In genomic region chr21:34697826-34698225, GRCh38 we compare ENCODE assay signal across 36 cellular contexts. TPM values are rescaled to one million over a fixed set of nuclear protein-coding genes. Genes with fewer than 3 reads are reported as not detected.
"Had no signal": no experiment of that assay in that cellular context is flagged by ENCODE, and none has a peak within 500 bp of the region (broad histone marks: within the 10 kb centered on the region; RNA-seq: fewer than 3 reads in every experiment).

No MANE protein-coding gene starts in this region.

- H3K9me3 Mint-ChIP-seq: activated CD4-positive, alpha-beta T cell treated with anti-CD3 and anti-CD28 coated beads, Interleukin-2, amount 10 ng/mL, durations not matched to agents 24 days and 14 days; activated CD8-positive, alpha-beta T cell treated with anti-CD3 and anti-CD28 coated beads for 36 hours; activated naive CD4-positive, alpha-beta T cell treated with anti-CD3 and anti-CD28 coated beads for 36 hours; activated T-cell treated with anti-CD3 and anti-CD28 coated beads, Interleukin-2, amount 50 U/mL, for 4 hours; activated T-helper 17 cell treated with anti-CD3 and anti-CD28 coated beads, Interleukin-2, amount 50 U/mL, for 72 hours; T-helper 2 cell treated with Interferon-gamma antibody and Interleukin-4, amounts not matched to agents 5 μg/mL and 100 μg/mL, for 36 hours had no signal

- H3K36me3 Mint-ChIP-seq: activated CD4-positive, alpha-beta memory T cell treated with anti-CD3 and anti-CD28 coated beads for 36 hours; activated naive CD8-positive, alpha-beta T cell treated with anti-CD3 and anti-CD28 coated beads for 36 hours had no signal

- H3K4me1 ChIP-seq: adrenal gland had no signal

- ATAC-seq: activated CD8-positive, alpha-beta T cell treated with anti-CD3 and anti-CD28 coated beads for 36 hours; activated naive CD4-positive, alpha-beta T cell treated with anti-CD3 and anti-CD28 coated beads, Interleukin-2, amount 50 U/mL, for 72 hours; activated T-cell treated with anti-CD3 and anti-CD28 coated beads, Interleukin-2, amount 50 U/mL, for 4 hours; activated T-cell treated with anti-CD3 and anti-CD28 coated beads, Interleukin-2, amount 50 U/mL, for 72 hours; activated T-helper 17 cell treated with anti-CD3 and anti-CD28 coated beads, Interleukin-2, amount 50 U/mL, for 72 hours had no signal

- H3K27ac Mint-ChIP-seq: activated B cell treated with CpG ODN at 0.5 μM for 24 hours; activated CD4-positive, alpha-beta memory T cell treated with anti-CD3 and anti-CD28 coated beads for 36 hours; activated CD4-positive, alpha-beta T cell treated with anti-CD3 and anti-CD28 coated beads, Interleukin-2, amount 10 ng/mL, durations not matched to agents 24 days and 14 days; activated CD8-positive, alpha-beta T cell treated with anti-CD3 and anti-CD28 coated beads for 36 hours; activated naive CD4-positive, alpha-beta T cell treated with anti-CD3 and anti-CD28 coated beads for 36 hours; activated naive CD8-positive, alpha-beta T cell treated with anti-CD3 and anti-CD28 coated beads for 36 hours; activated T-cell treated with anti-CD3 and anti-CD28 coated beads, Interleukin-2, amount 50 U/mL, for 72 hours; activated T-helper 1 cell treated with anti-CD3 and anti-CD28 coated beads, Interleukin-12 subunit alpha, Interleukin-12 subunit beta, Interleukin-2, Interleukin-4 antibody, amounts not matched to agents 30 ng/mL and 10 ng/mL and 1 ng/mL, durations not matched to agents 14 hours and 24 hours and 36 hours; activated T-helper 17 cell treated with anti-CD3 and anti-CD28 coated beads, Interleukin-2, amount 50 U/mL, for 72 hours; T-helper 1 cell treated with Interleukin-12 subunit alpha and Interleukin-12 subunit beta and Interleukin-4 antibody, amounts not matched to agents 30 μg/mL and 1 μg/mL, for 36 hours; T-helper 2 cell treated with Interferon-gamma antibody and Interleukin-4, amounts not matched to agents 5 μg/mL and 100 μg/mL, for 36 hours had no signal

- DNase-seq: activated B cell treated with CpG ODN at 0.5 μM for 24 hours; activated CD4-positive, alpha-beta memory T cell treated with anti-CD3 and anti-CD28 coated beads for 36 hours; activated CD4-positive, alpha-beta T cell treated with anti-CD3 and anti-CD28 coated beads for 4 hours; activated CD4-positive, alpha-beta T cell treated with anti-CD3 and anti-CD28 coated beads, Interleukin-2, amount 10 ng/mL, durations not matched to agents 24 days and 14 days; activated CD4-positive, alpha-beta T cell treated with anti-CD3 and anti-CD28 coated beads, Interleukin-2, amount 50 U/mL, for 1 hour; activated CD4-positive, alpha-beta T cell treated with anti-CD3 and anti-CD28 coated beads, Interleukin-2, amount 50 U/mL, for 4 hours; activated CD4-positive, CD25-positive, alpha-beta regulatory T cell treated with anti-CD3 and anti-CD28 coated beads, Interleukin-2, amount 50 U/mL, for 72 hours; activated CD8-positive, alpha-beta memory T cell treated with anti-CD3 and anti-CD28 coated beads, Interleukin-2, amount 50 U/mL, for 4 hours; activated CD8-positive, alpha-beta T cell treated with anti-CD3 and anti-CD28 coated beads for 36 hours; activated effector memory CD4-positive, alpha-beta T cell treated with anti-CD3 and anti-CD28 coated beads, Interleukin-2, amount 50 U/mL, for 16 hours; activated gamma-delta T cell treated with Interleukin-2 at 50 U/mL for 16 hours; activated naive CD4-positive, alpha-beta T cell; activated naive CD4-positive, alpha-beta T cell treated with anti-CD3 and anti-CD28 coated beads for 36 hours; activated naive CD4-positive, alpha-beta T cell treated with anti-CD3 and anti-CD28 coated beads, Interleukin-2, amount 50 U/mL, for 16 hours; activated naive CD8-positive, alpha-beta T cell treated with anti-CD3 and anti-CD28 coated beads for 36 hours; activated T-cell treated with anti-CD3 and anti-CD28 coated beads for 4 hours; activated T-cell treated with anti-CD3 and anti-CD28 coated beads, Interleukin-2, amount 50 U/mL, for 1 hour; activated T-cell treated with anti-CD3 and anti-CD28 coated beads, Interleukin-2, amount 50 U/mL, for 4 hours; activated T-cell treated with anti-CD3 and anti-CD28 coated beads, Interleukin-2, amount 50 U/mL, for 72 hours; amniotic stem cell; aorta; body of pancreas; brain microvascular endothelial cell; central memory CD4-positive, alpha-beta T cell; T-helper 2 cell; T-helper 9 cell had no signal

- H3K36me3 ChIP-seq: adrenal gland, brain microvascular endothelial cell, breast epithelium had no signal

- FAIRE-seq: astrocyte, TTC549 had no signal

- H3K27ac ChIP-seq: adrenal gland, body of pancreas, brain microvascular endothelial cell, breast epithelium, VCaP had no signal

- H3K4me3 ChIP-seq: adrenal gland, body of pancreas, breast epithelium had no signal

- H3K4me3 Mint-ChIP-seq: activated B cell treated with CpG ODN at 0.5 μM for 24 hours; activated CD4-positive, alpha-beta memory T cell treated with anti-CD3 and anti-CD28 coated beads for 36 hours; activated CD4-positive, alpha-beta T cell treated with anti-CD3 and anti-CD28 coated beads, Interleukin-2, amount 10 ng/mL, durations not matched to agents 24 days and 14 days; activated CD8-positive, alpha-beta T cell treated with anti-CD3 and anti-CD28 coated beads for 36 hours; activated naive CD4-positive, alpha-beta T cell treated with anti-CD3 and anti-CD28 coated beads for 36 hours; activated naive CD8-positive, alpha-beta T cell treated with anti-CD3 and anti-CD28 coated beads for 36 hours; activated T-cell treated with anti-CD3 and anti-CD28 coated beads, Interleukin-2, amount 50 U/mL, for 4 hours; activated T-cell treated with anti-CD3 and anti-CD28 coated beads, Interleukin-2, amount 50 U/mL, for 72 hours; activated T-helper 1 cell treated with anti-CD3 and anti-CD28 coated beads, Interleukin-12 subunit alpha, Interleukin-12 subunit beta, Interleukin-2, Interleukin-4 antibody, amounts not matched to agents 30 ng/mL and 10 ng/mL and 1 ng/mL, durations not matched to agents 14 hours and 24 hours and 36 hours; activated T-helper 17 cell treated with anti-CD3 and anti-CD28 coated beads, Interleukin-2, amount 50 U/mL, for 72 hours; T-helper 1 cell treated with Interleukin-12 subunit alpha and Interleukin-12 subunit beta and Interleukin-4 antibody, amounts not matched to agents 30 μg/mL and 1 μg/mL, for 36 hours; T-helper 2 cell treated with Interferon-gamma antibody and Interleukin-4, amounts not matched to agents 5 μg/mL and 100 μg/mL, for 36 hours had no signal

- H3K27me3 Mint-ChIP-seq: activated CD8-positive, alpha-beta T cell treated with anti-CD3 and anti-CD28 coated beads for 36 hours had no signal

- H3K9me3 ChIP-seq: adrenal gland, body of pancreas had no signal

- H3K4me1 Mint-ChIP-seq: activated B cell treated with CpG ODN at 0.5 μM for 24 hours; activated naive CD8-positive, alpha-beta T cell treated with anti-CD3 and anti-CD28 coated beads for 36 hours; activated T-helper 17 cell treated with anti-CD3 and anti-CD28 coated beads, Interleukin-2, amount 50 U/mL, for 72 hours had no signal

- H3K27me3 ChIP-seq: body of pancreas, brain microvascular endothelial cell, breast epithelium had no signal

RNA-seq across cellular contexts. Expression of gene CLIC6, which starts 29.0 kb away (rescaled TPM):
- total RNA-seq: activated B cell treated with CpG ODN at 0.5 μM for 24 hours; activated CD4-positive, alpha-beta T cell treated with anti-CD3 and anti-CD28 coated beads, Interleukin-2, amount 10 ng/mL, durations not matched to agents 24 days and 14 days; activated T-helper 1 cell treated with anti-CD3 and anti-CD28 coated beads, Interleukin-12 subunit alpha, Interleukin-12 subunit beta, Interleukin-2, Interleukin-4 antibody, amounts not matched to agents 30 ng/mL and 10 ng/mL and 1 ng/mL, durations not matched to agents 14 hours and 24 hours and 36 hours had no signal
